Comparison of ENCODE assay signal across 13 cellular contexts in the genomic region with DNA sequence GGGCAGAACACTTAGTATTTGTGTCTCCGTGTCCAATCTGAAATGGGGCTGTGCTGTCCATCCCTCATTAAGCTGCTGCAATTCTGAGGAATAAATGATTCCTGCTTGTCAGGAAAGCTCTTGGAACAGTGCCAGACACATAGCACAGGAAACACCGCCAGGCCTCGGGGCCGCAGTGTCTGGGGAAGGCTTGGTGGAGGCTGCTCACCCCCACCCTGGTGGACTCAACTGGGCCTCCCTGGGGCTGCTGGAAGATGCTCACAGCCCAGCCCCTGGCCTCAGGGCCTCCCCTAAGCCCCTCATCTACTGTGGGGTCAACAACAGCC. TPM values are rescaled to one million over a fixed set of nuclear protein-coding genes. Genes with fewer than 3 reads are reported as not detected.
DNase-seq lines count a peak whose midpoint lies in the region; ATAC-seq, FAIRE-seq and TF ChIP-seq lines count a peak whose summit lies in the region.
"Had no signal": no experiment of that assay in that cellular context is flagged by ENCODE, and none has a peak within 500 bp of the region (broad histone marks: within the 10 kb centered on the region; RNA-seq: fewer than 3 reads in every experiment).

No MANE protein-coding gene starts in this region.

- H3K4me2 ChIP-seq in astrocyte (ENCODE audit: low read length) = no peak overlapping the region
- no peak overlapping the region for H3K4me2 ChIP-seq in keratinocyte (ENCODE audit: control insufficient read depth, extremely low read depth, insufficient read depth, low read depth, low read length)

- no peak for TF ChIP-seq POLR2A in breast epithelium (IDR thresholded peaks at IDR 0.05)

- no peak overlapping the region for H3K27ac ChIP-seq in A673 (ENCODE audit: low read depth, low read length, poor library complexity, severe bottlenecking)
- H3K27ac ChIP-seq in astrocyte (ENCODE audit: low read depth, low read length) = no peak overlapping the region
- no peak overlapping the region for H3K27ac ChIP-seq in keratinocyte (ENCODE audit: control insufficient read depth, insufficient read depth, low read length)
- H3K27ac ChIP-seq in breast epithelium = no peak overlapping the region

- no peaks in the 10 kb centered on the region for H3K9me3 Mint-ChIP-seq in astrocyte (ENCODE audit: unreplicated experiment)
- H3K9me3 Mint-ChIP-seq in activated CD8-positive, alpha-beta memory T cell treated with anti-CD3 and anti-CD28 coated beads, Interleukin-2, amount 10 ng/mL, durations not matched to agents 7 days and 5 days (ENCODE audit: low read depth) = no peaks in the 10 kb centered on the region
- H3K9me3 Mint-ChIP-seq: stimulated activated memory B cell treated with anti-CD40 and anti-IgM and Interleukin-4, amounts not matched to agents 10 μg/mL and 1 μg/mL and 100 μg/mL, for 72 hours had no signal

- H3K4me1 Mint-ChIP-seq in astrocyte (ENCODE audit: low read depth, unreplicated experiment) = peaks cover 3% of the 10 kb centered on the region
- peaks cover 13% of the 10 kb centered on the region for H3K4me1 Mint-ChIP-seq in activated CD8-positive, alpha-beta memory T cell treated with anti-CD3 and anti-CD28 coated beads, Interleukin-2, amount 10 ng/mL, durations not matched to agents 7 days and 5 days

- no peaks in the 10 kb centered on the region for H4K20me1 ChIP-seq in astrocyte (ENCODE audit: insufficient read depth, low read length)
- H4K20me1 ChIP-seq in keratinocyte (ENCODE audit: control insufficient read depth, extremely low read depth, insufficient read depth, low read length) = no peaks in the 10 kb centered on the region

- H3K4me1 ChIP-seq in A673 (ENCODE audit: insufficient read depth, low read length, poor library complexity, severe bottlenecking) (peaks cover 9% of the 10 kb centered on the region), astrocyte (ENCODE audit: insufficient read depth, low read length) (no peaks in the 10 kb centered on the region), keratinocyte (ENCODE audit: control insufficient read depth, extremely low read depth, insufficient read depth, low read length) (no peaks in the 10 kb centered on the region), breast epithelium (no peaks in the 10 kb centered on the region)

- POLR2A ChIA-PET in A673 (lab: Charles Lee; ENCODE audit: low non-redundant PET) = no interaction called here

- no peak overlapping the region for H3K4me3 Mint-ChIP-seq in astrocyte (ENCODE audit: unreplicated experiment)
- H3K4me3 Mint-ChIP-seq in activated CD8-positive, alpha-beta memory T cell treated with anti-CD3 and anti-CD28 coated beads, Interleukin-2, amount 10 ng/mL, durations not matched to agents 7 days and 5 days = no peak overlapping the region
- H3K4me3 Mint-ChIP-seq: stimulated activated memory B cell treated with anti-CD40 and anti-IgM and Interleukin-4, amounts not matched to agents 10 μg/mL and 1 μg/mL and 100 μg/mL, for 72 hours had no signal

- no peak overlapping the region for H3K27ac Mint-ChIP-seq in astrocyte (ENCODE audit: unreplicated experiment)
- no peak overlapping the region for H3K27ac Mint-ChIP-seq in activated CD8-positive, alpha-beta memory T cell treated with anti-CD3 and anti-CD28 coated beads, Interleukin-2, amount 10 ng/mL, durations not matched to agents 7 days and 5 days
- H3K27ac Mint-ChIP-seq: stimulated activated memory B cell treated with anti-CD40 and anti-IgM and Interleukin-4, amounts not matched to agents 10 μg/mL and 1 μg/mL and 100 μg/mL, for 72 hours had no signal

- peak; percentile 66 for DNase-seq in A673 (ENCODE audit: low spot score)
- DNase-seq in M059J (ENCODE audit: low read depth) = peak; percentile 11
- DNase-seq in astrocyte (ENCODE audit: low read depth) = peak; percentile 7
- DNase-seq in keratinocyte (ENCODE audit: low read depth, low spot score) = no peak
- no peak for DNase-seq in activated CD8-positive, alpha-beta memory T cell treated with anti-CD3 and anti-CD28 coated beads, Interleukin-2, amount 10 ng/mL, durations not matched to agents 7 days and 5 days
- no peak for DNase-seq in breast epithelium (ENCODE audit: low spot score in 2 of 2)
- no peak for DNase-seq in NCI-H128 (lab: John Stamatoyannopoulos, UW; ENCODE audit: unreplicated experiment)
- no peak for DNase-seq in activated naive CD4-positive, alpha-beta T cell treated with Interleukin-2 at 50 U/mL for 16 hours
- DNase-seq: activated naive CD4-positive, alpha-beta T cell; DMS53; NCI-H2171; stimulated activated CD4-positive, alpha-beta T cell treated with anti-CD3 and anti-CD28 coated beads, Interleukin-2, amount 100 ng/mL, for 48 hours had no signal

- no peaks in the 10 kb centered on the region for H3K79me2 ChIP-seq in astrocyte (ENCODE audit: insufficient read depth, low read length)
- no peaks in the 10 kb centered on the region for H3K79me2 ChIP-seq in keratinocyte (ENCODE audit: control insufficient read depth, insufficient read depth, low read length)

- dilution Hi-C loops in keratinocyte (cut with MboI; ENCODE audit: extremely low pct_ligation_motif_present, low sequenced_read_pairs) = no loop called here

- BruUV-seq in A673 (replicated peaks; lab: Mats Ljungman, UMichigan) = no TSS peak

- no peaks in the 10 kb centered on the region for H3K36me3 Mint-ChIP-seq in astrocyte (ENCODE audit: low read depth, unreplicated experiment)
- H3K36me3 Mint-ChIP-seq in activated CD8-positive, alpha-beta memory T cell treated with anti-CD3 and anti-CD28 coated beads, Interleukin-2, amount 10 ng/mL, durations not matched to agents 7 days and 5 days = no peaks in the 10 kb centered on the region
- H3K36me3 Mint-ChIP-seq: stimulated activated memory B cell treated with anti-CD40 and anti-IgM and Interleukin-4, amounts not matched to agents 10 μg/mL and 1 μg/mL and 100 μg/mL, for 72 hours had no signal

- H3K27me3 ChIP-seq in A673 (replicated peaks; ENCODE audit: insufficient read depth, low read depth, low read length, poor library complexity) = no peaks in the 10 kb centered on the region
- H3K27me3 ChIP-seq in astrocyte (ENCODE audit: insufficient read depth, low read length) = no peaks in the 10 kb centered on the region
- H3K27me3 ChIP-seq in keratinocyte (ENCODE audit: control insufficient read depth, extremely low read depth, insufficient read depth, low read length) = no peaks in the 10 kb centered on the region
- no peaks in the 10 kb centered on the region for H3K27me3 ChIP-seq in breast epithelium

- FAIRE-seq in astrocyte (lab: Jason Lieb, UNC) = no peak
- FAIRE-seq in keratinocyte (lab: Jason Lieb, UNC) = no peak

- no peak overlapping the region for H3K9ac ChIP-seq in astrocyte (ENCODE audit: low read length)
- H3K9ac ChIP-seq in keratinocyte (ENCODE audit: control insufficient read depth, extremely low read depth, insufficient read depth, low read length) = no peak overlapping the region

- no peaks in the 10 kb centered on the region for H3K9me1 ChIP-seq in keratinocyte (ENCODE audit: control insufficient read depth, extremely low read depth, insufficient read depth, low read length)

- TF ChIP-seq CTCF in A673 (conservative IDR thresholded peaks at IDR 0.05; ENCODE audit: low read depth, low read length) = no peak
- no peak for TF ChIP-seq CTCF in astrocyte (IDR thresholded peaks at IDR 0.05; ENCODE audit: insufficient read depth, low read depth, low read length)
- no peak for TF ChIP-seq CTCF in keratinocyte (optimal IDR thresholded peaks at IDR 0.05 in 1 of 3, IDR thresholded peaks at IDR 0.05 in 1 of 3, conservative IDR thresholded peaks at IDR 0.05 in 1 of 3; ENCODE audit: extremely low read depth in 1 of 3, insufficient read depth in 2 of 3, low read length in 3 of 3)
- no peak for TF ChIP-seq CTCF in breast epithelium (IDR thresholded peaks at IDR 0.05)

- H3K4me3 ChIP-seq in A673 (ENCODE audit: low read depth, low read length, poor library complexity, severe bottlenecking) (no peak overlapping the region), astrocyte (ENCODE audit: insufficient read depth, low read depth, low read length) (no peak overlapping the region), keratinocyte (ENCODE audit: control insufficient read depth in 2 of 3, extremely low read depth in 1 of 3, insufficient read depth in 2 of 3, low read depth in 1 of 3, low read length in 3 of 3) (no peak overlapping the region), breast epithelium (no peak overlapping the region)

- peaks cover 6% of the 10 kb centered on the region for H3K27me3 Mint-ChIP-seq in astrocyte (ENCODE audit: low read depth, unreplicated experiment)
- H3K27me3 Mint-ChIP-seq in activated CD8-positive, alpha-beta memory T cell treated with anti-CD3 and anti-CD28 coated beads, Interleukin-2, amount 10 ng/mL, durations not matched to agents 7 days and 5 days = no peaks in the 10 kb centered on the region
- H3K27me3 Mint-ChIP-seq: stimulated activated memory B cell treated with anti-CD40 and anti-IgM and Interleukin-4, amounts not matched to agents 10 μg/mL and 1 μg/mL and 100 μg/mL, for 72 hours had no signal

- intact Hi-C loops in A673 (cut with micrococcal nuclease; ENCODE audit: unreplicated experiment) = no loop called here
- intact Hi-C loops in breast epithelium (cut with DNase I; ENCODE audit: low total_unique reads) = no loop called here

- H2AFZ ChIP-seq in astrocyte (ENCODE audit: low read depth, low read length) (no peak overlapping the region), keratinocyte (ENCODE audit: control insufficient read depth, low read length) (peak overlapping the region; percentile 37)

- no peak for ATAC-seq in activated CD8-positive, alpha-beta memory T cell treated with anti-CD3 and anti-CD28 coated beads, Interleukin-2, amount 10 ng/mL, durations not matched to agents 7 days and 5 days
- ATAC-seq: stimulated activated memory B cell treated with anti-CD40 and anti-IgM and Interleukin-4, amounts not matched to agents 10 μg/mL and 1 μg/mL and 100 μg/mL, for 72 hours had no signal

- CTCF ChIA-PET in A673 (lab: Charles Lee) = no interaction called here
- CTCF ChIA-PET in activated CD8-positive, alpha-beta memory T cell treated with anti-CD3 and anti-CD28 coated beads, Interleukin-2, amount 10 ng/mL, durations not matched to agents 7 days and 5 days (lab: Charles Lee) = no interaction called here

- H3K36me3 ChIP-seq in A673 (ENCODE audit: insufficient read depth, low read length, poor library complexity, severe bottlenecking) (no peaks in the 10 kb centered on the region), astrocyte (ENCODE audit: insufficient read depth, low read length) (no peaks in the 10 kb centered on the region), keratinocyte (ENCODE audit: control insufficient read depth in 2 of 2, extremely low read depth in 1 of 2, insufficient read depth in 2 of 2, low read length in 2 of 2) (no peaks in the 10 kb centered on the region), breast epithelium (no peaks in the 10 kb centered on the region)

- H3K9me3 ChIP-seq in A673 (ENCODE audit: low read depth, low read length, poor library complexity, severe bottlenecking) (no peaks in the 10 kb centered on the region), astrocyte (ENCODE audit: insufficient read depth, low read depth, low read length) (no peaks in the 10 kb centered on the region), keratinocyte (ENCODE audit: control insufficient read depth, low read depth, low read length) (no peaks in the 10 kb centered on the region), breast epithelium (no peaks in the 10 kb centered on the region)

RNA-seq across cellular contexts. Expression of gene SAMD8, which starts 40.3 kb away (rescaled TPM):
- total RNA-seq in A673 (2021) (17.1 and 18.1 TPM in 2 replicates), astrocyte (33.3 and 35.4 TPM in 2 replicates), breast epithelium (10 to 100 TPM; 41.0 to 45.2 (median 41.3) TPM)
- 13.0 and 24.5 TPM in 2 replicates for total RNA-seq in M059J (2014; rRNA removed; shearing (Covaris generic))
- 16.4 to 33.4 TPM (median 31.7 TPM) in 3 replicates for polyA plus RNA-seq in keratinocyte
- polyA plus RNA-seq in keratinocyte (2011; ENCODE audit: low read depth) = 13.4 TPM
- polyA plus RNA-seq in keratinocyte (2011; cell fraction: cytosol; rRNA removed) = 10.4 and 23.6 TPM in 2 replicates
- 37.7 and 41.1 TPM in 2 replicates for polyA plus RNA-seq in keratinocyte (2011; cell fraction: nucleus; rRNA removed)
- polyA plus RNA-seq in keratinocyte (2012; ENCODE audit: low replicate concordance) = 9.7 and 11.6 TPM in 2 replicates
- 20.0 to 60.4 TPM (median 59.8 TPM) in 3 replicates for polyA minus RNA-seq in keratinocyte
- 15.7 TPM for polyA minus RNA-seq in keratinocyte (2011; cell fraction: cytosol; rRNA and poly(A)+ RNA removed)
- polyA minus RNA-seq in keratinocyte (2011; cell fraction: nucleus; rRNA and poly(A)+ RNA removed) = 26.5 and 72.8 TPM in 2 replicates
- total RNA-seq in activated CD8-positive, alpha-beta memory T cell treated with anti-CD3 and anti-CD28 coated beads, Interleukin-2, amount 10 ng/mL, durations not matched to agents 7 days and 5 days = 10 to 100 TPM; 13.8 TPM

Comparison
In these comparisons a context has a peak if more than half of its experiments do, and no peak if none do; other contexts are left out.
1. DNase-seq: peak in A673 (single experiment), M059J (single experiment) and astrocyte (single experiment); none in keratinocyte (single experiment), activated CD8-positive, alpha-beta memory T cell treated with anti-CD3 and anti-CD28 coated beads, Interleukin-2, amount 10 ng/mL, durations not matched to agents 7 days and 5 days (single experiment), breast epithelium (0 of 2), NCI-H128 (single experiment) and activated naive CD4-positive, alpha-beta T cell treated with Interleukin-2 at 50 U/mL for 16 hours (single experiment).